Comparison of ENCODE assay signal across 10 cellular contexts in the genomic region with DNA sequence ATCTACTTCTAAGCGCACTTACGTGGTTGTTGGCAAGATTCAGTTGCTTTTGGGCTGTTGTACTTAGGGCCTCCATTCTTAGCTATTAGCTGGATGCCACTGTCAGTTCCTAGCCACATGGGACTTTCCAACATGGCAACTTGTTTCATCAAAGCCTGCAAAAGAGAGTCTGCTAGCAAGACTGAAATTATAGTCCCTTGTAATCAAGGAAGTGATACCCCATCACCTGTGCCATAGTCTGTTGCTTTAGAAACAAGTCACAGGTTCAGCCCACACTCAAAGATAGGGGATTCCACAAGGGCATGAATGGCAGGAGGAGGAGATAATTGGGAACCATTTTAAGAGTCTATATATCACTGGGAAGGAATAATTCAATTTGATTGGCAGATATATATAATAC.
A peak's percentile ranks its signal among the peaks of the same experiment; 100 is the strongest.
DNase-seq lines count a peak whose midpoint lies in the region; ATAC-seq and TF ChIP-seq lines count a peak whose summit lies in the region.
"Had no signal": no experiment of that assay in that cellular context is flagged by ENCODE, and none has a peak within 500 bp of the region (broad histone marks: within the 10 kb centered on the region; RNA-seq: fewer than 3 reads in every experiment).

No MANE protein-coding gene starts in this region.

- peaks cover 9% of the 10 kb centered on the region for H3K36me3 ChIP-seq in OCI-LY3 (replicated peaks; ENCODE audit: low read depth, low read length)

- no peak for DNase-seq in cortex of kidney (lab: John Stamatoyannopoulos, UW)
- no peak for DNase-seq in anterior cingulate cortex (lab: John Stamatoyannopoulos, UW)
- no peak for DNase-seq in NCI-H510A treated with DMSO at 0.1 percent for 48 hours (lab: John Stamatoyannopoulos, UW)
- DNase-seq in GOT3 (lab: John Stamatoyannopoulos, UW): no peak
- DNase-seq: NCI-H524; stimulated activated naive CD4-positive, alpha-beta T cell had no signal

- H4K20me1 ChIP-seq in OCI-LY3 (ENCODE audit: insufficient read depth, low read length): no peaks in the 10 kb centered on the region

- H3K4me3 ChIP-seq in OCI-LY3 (ENCODE audit: low read length): peak overlapping the region; percentile 39

- peak; percentile 92 for ATAC-seq in GM18861 (IDR thresholded peaks at IDR 0.05; ENCODE audit: unreplicated experiment)
- ATAC-seq in GM21367 (IDR thresholded peaks at IDR 0.05; ENCODE audit: unreplicated experiment): peak; percentile 87
- ATAC-seq in HG03025 (IDR thresholded peaks at IDR 0.05; ENCODE audit: low FRiP score, unreplicated experiment): peak; percentile 89

- peak overlapping the region; percentile 95 for H3K27ac ChIP-seq in OCI-LY3 (ENCODE audit: low read length)

- no peak for TF ChIP-seq CTCF in OCI-LY3 (IDR thresholded peaks at IDR 0.05; ENCODE audit: low read depth, low read length)

- peak overlapping the region; percentile 60 for H3K9ac ChIP-seq in OCI-LY3 (ENCODE audit: low read length)

- no peaks in the 10 kb centered on the region for H3K27me3 ChIP-seq in OCI-LY3 (ENCODE audit: low read depth, low read length)

- peak overlapping the region; percentile 47 for H2AFZ ChIP-seq in OCI-LY3 (ENCODE audit: low read depth, low read length)

- H3K4me1 ChIP-seq in OCI-LY3 (ENCODE audit: low read length): peaks cover 50% of the 10 kb centered on the region

- no peaks in the 10 kb centered on the region for H3K9me3 ChIP-seq in OCI-LY3 (ENCODE audit: insufficient read depth, low read length)

- no peaks in the 10 kb centered on the region for H3K79me2 ChIP-seq in OCI-LY3 (ENCODE audit: low read length)

- H3K4me2 ChIP-seq in OCI-LY3 (ENCODE audit: low read length): peak overlapping the region; percentile 75
